Comparison of ENCODE assay signal across 1 cellular context in genomic region chr10:97547889-97548485, GRCh38.
TF ChIP-seq lines count a peak whose summit lies in the region.

No MANE protein-coding gene starts in this region.

TF ChIP-seq in H1, 55 proteins besides CTCF, POLR2A, EP300 and RAD21:
- TF ChIP-seq TEAD4 (IDR thresholded peaks at IDR 0.05; ENCODE audit: low read depth, low read length) (no peak), CHD7 (IDR thresholded peaks at IDR 0.05; ENCODE audit: insufficient replicate concordance, low read length) (no peak), HDAC6 (IDR thresholded peaks at IDR 0.05; ENCODE audit: low read depth, low read length) (no peak), TAF7 (optimal IDR thresholded peaks at IDR 0.05; ENCODE audit: borderline replicate concordance, low read depth, low read length) (no peak), SUZ12 (IDR thresholded peaks at IDR 0.05; ENCODE audit: low read length) (no peak), CEBPB (IDR thresholded peaks at IDR 0.05; ENCODE audit: low read depth, low read length) (no peak), HDAC2 (IDR thresholded peaks at IDR 0.05; ENCODE audit: borderline replicate concordance in 1 of 2, low read depth in 2 of 2, low read length in 2 of 2) (no peak), RXRA (IDR thresholded peaks at IDR 0.05; ENCODE audit: insufficient read depth, low read depth, low read length) (no peak), RBBP5 (IDR thresholded peaks at IDR 0.05; ENCODE audit: borderline replicate concordance, low read depth, low read length) (no peak), ZNF274 (IDR thresholded peaks at IDR 0.05; ENCODE audit: borderline replicate concordance, extremely low read depth, low read length) (no peak), CTBP2 (IDR thresholded peaks at IDR 0.05; ENCODE audit: borderline replicate concordance, insufficient read depth, insufficient read length, low read length) (no peak), PHF8 (conservative IDR thresholded peaks at IDR 0.05; ENCODE audit: low read depth, low read length) (no peak), GABPA (IDR thresholded peaks at IDR 0.05; ENCODE audit: borderline replicate concordance, insufficient read depth, low read length) (no peak)
